In genomic region chr1:94895518-94895917, GRCh38 we compare ENCODE assay signal across 17 cellular contexts. TPM values are rescaled to one million over a fixed set of nuclear protein-coding genes. Genes with fewer than 3 reads are reported as not detected.
DNase-seq lines count a peak whose midpoint lies in the region; ATAC-seq, FAIRE-seq and TF ChIP-seq lines count a peak whose summit lies in the region.
"Had no signal": no experiment of that assay in that cellular context is flagged by ENCODE, and none has a peak within 500 bp of the region (broad histone marks: within the 10 kb centered on the region; RNA-seq: fewer than 3 reads in every experiment).

No MANE protein-coding gene starts in this region.

- H3K27ac Mint-ChIP-seq in glutamatergic neuron (ENCODE audit: unreplicated experiment) (peak overlapping the region; percentile 1), nephron progenitor cell (peak overlapping the region; percentile 1)
- H3K27ac Mint-ChIP-seq: CD14-positive monocyte; CD4-positive, alpha-beta memory T cell had no signal

- ATAC-seq in HepG2, result no peak
- no peak for ATAC-seq in right lobe of liver
- no peak for ATAC-seq in right cardiac atrium

- TF ChIP-seq EP300 in HepG2 (IDR thresholded peaks at IDR 0.05; ENCODE audit: low read depth in 2 of 2, low read length in 2 of 2), result no peak
- no peak for TF ChIP-seq EP300 in HepG2 (CRISPR knock-in tag; IDR thresholded peaks at IDR 0.05; ENCODE audit: borderline replicate concordance)

- H3K4me3 Mint-ChIP-seq in glutamatergic neuron (ENCODE audit: unreplicated experiment) (no peak overlapping the region), nephron progenitor cell (no peak overlapping the region)
- H3K4me3 Mint-ChIP-seq: CD14-positive monocyte; CD4-positive, alpha-beta memory T cell had no signal

- no peak overlapping the region for H2AFZ ChIP-seq in HepG2 (ENCODE audit: low read length)
- H2AFZ ChIP-seq: GM23248 had no signal

- CTCF ChIA-PET in HepG2 (lab: Yijun Ruan, JAX; ENCODE audit: low intra/inter-chr PET ratio, low total read pairs), result interaction anchor here (0.7 kb wide), 1 partner anchor 150 kb away, joined by 3 read pairs; no protein-coding TSS in a partner anchor

- H3K36me3 ChIP-seq in HepG2 (replicated peaks in 1 of 2; ENCODE audit: control insufficient read depth in 1 of 2, insufficient read depth in 2 of 2, low read length in 2 of 2) (peaks cover 18 to 43% of the 10 kb centered on the region in 2 experiments), right lobe of liver (peaks cover 1 to 54% (median 22%) of the 10 kb centered on the region in 4 donors)

- no peak overlapping the region for H3K9ac ChIP-seq in HepG2 (ENCODE audit: insufficient read depth, low read depth, low read length)
- H3K9ac ChIP-seq: BLaER1, GM23248 had no signal

- TF ChIP-seq CTCF in HepG2 (CRISPR knock-in tag; IDR thresholded peaks at IDR 0.05) (no peak), right lobe of liver (IDR thresholded peaks at IDR 0.05) (no peak), glutamatergic neuron (IDR thresholded peaks at IDR 0.05; ENCODE audit: partially characterized antibody, unreplicated experiment) (no peak), nephron progenitor cell (IDR thresholded peaks at IDR 0.05) (no peak)

- TF ChIP-seq POLR2A in HepG2 (IDR thresholded peaks at IDR 0.05; ENCODE audit: insufficient read depth in 1 of 2, low read depth in 2 of 2, low read length in 2 of 2) (no peak), right lobe of liver (IDR thresholded peaks at IDR 0.05) (no peak)

- H4K20me1 ChIP-seq in HepG2 (ENCODE audit: insufficient read depth, low read length), result no peaks in the 10 kb centered on the region
- H4K20me1 ChIP-seq: BLaER1 had no signal

- no peak overlapping the region for H3K27ac ChIP-seq in HepG2 (ENCODE audit: extremely low read length, insufficient read depth, low read length)
- H3K27ac ChIP-seq in right lobe of liver, result no peak overlapping the region
- no peak overlapping the region for H3K27ac ChIP-seq in right cardiac atrium (ENCODE audit: low read length)
- H3K27ac ChIP-seq: BLaER1, GM23248 had no signal

- no peak for TF ChIP-seq RAD21 in HepG2 (CRISPR knock-in tag; IDR thresholded peaks at IDR 0.05)

- H3K4me1 ChIP-seq in HepG2 (ENCODE audit: insufficient read depth, low read length), result peaks cover 23% of the 10 kb centered on the region
- H3K4me1 ChIP-seq in right lobe of liver, result no peaks in the 10 kb centered on the region
- H3K4me1 ChIP-seq in right cardiac atrium (ENCODE audit: control insufficient read depth, insufficient read depth, low read length), result no peaks in the 10 kb centered on the region
- H3K4me1 ChIP-seq: BLaER1, HAP-1 had no signal

- H3K36me3 Mint-ChIP-seq in glutamatergic neuron (ENCODE audit: unreplicated experiment) (no peaks in the 10 kb centered on the region), nephron progenitor cell (ENCODE audit: low read depth) (peaks cover 67% of the 10 kb centered on the region)
- H3K36me3 Mint-ChIP-seq: CD14-positive monocyte; CD4-positive, alpha-beta memory T cell had no signal

- 100% methylated on average over 1 of the region's 1 CpG for WGBS in HepG2 (ENCODE audit: low lambda C conversion rate)
- WGBS in right lobe of liver (ENCODE audit: insufficient coverage, low coverage, low lambda C conversion rate, missing lambda C conversion rate), result 80% methylated on average over 1 of the region's 1 CpG
- WGBS in right cardiac atrium, result 94% methylated on average over 1 of the region's 1 CpG

- H3K4me2 ChIP-seq in HepG2 (ENCODE audit: low read depth, low read length), result no peak overlapping the region
- H3K4me2 ChIP-seq: BLaER1 had no signal

- H3K27me3 Mint-ChIP-seq in glutamatergic neuron (ENCODE audit: unreplicated experiment) (peaks cover 2% of the 10 kb centered on the region), nephron progenitor cell (ENCODE audit: low read depth, poor library complexity) (no peaks in the 10 kb centered on the region)

- in situ Hi-C loops in HepG2 (cut with HindIII; ENCODE audit: extremely low pct_ligation_motif_present, low pct_unique_long_range_greater_than_20kb), result no loop called here

- H3K9me3 ChIP-seq in HepG2 (ENCODE audit: low read length) (no peaks in the 10 kb centered on the region), right lobe of liver (no peaks in the 10 kb centered on the region), right cardiac atrium (ENCODE audit: control insufficient read depth, low read length) (no peaks in the 10 kb centered on the region)
- H3K9me3 ChIP-seq: BLaER1, HAP-1 had no signal

- no peaks in the 10 kb centered on the region for H3K79me2 ChIP-seq in HepG2 (ENCODE audit: insufficient read depth, low read length)

- BruUV-seq in HepG2 (replicated peaks; lab: Mats Ljungman, UMichigan), result no TSS peak

- H3K4me3 ChIP-seq in HepG2 (replicated peaks in 1 of 3; ENCODE audit: insufficient read depth in 1 of 3, low read depth in 2 of 3, low read length in 3 of 3), result no peak overlapping the region
- H3K4me3 ChIP-seq in right lobe of liver, result no peak overlapping the region
- H3K4me3 ChIP-seq in right cardiac atrium (ENCODE audit: low read length), result no peak overlapping the region
- H3K4me3 ChIP-seq: BLaER1, GM23248, HAP-1 had no signal

- no peak for DNase-seq in HepG2 (ENCODE audit: low spot score)
- DNase-seq in right lobe of liver, result no peak
- DNase-seq in glutamatergic neuron, result no peak
- no peak for DNase-seq in nephron progenitor cell
- DNase-seq in DMS153 treated with DMSO at 0.1 percent for 48 hours (lab: John Stamatoyannopoulos, UW; ENCODE audit: unreplicated experiment), result no peak
- no peak for DNase-seq in right cardiac atrium
- DNase-seq in NCI-H1436 (lab: John Stamatoyannopoulos, UW), result no peak
- DNase-seq: 8988T; CD4-positive, alpha-beta memory T cell; DMS 273 treated with DMSO at 0.1 percent for 48 hours; GM23248 had no signal

- no peak for FAIRE-seq in HepG2 (lab: Jason Lieb, UNC)
- FAIRE-seq: G401.6, GM12891, GM19239 had no signal

- H3K4me1 Mint-ChIP-seq in glutamatergic neuron (ENCODE audit: low read depth, unreplicated experiment), result peaks cover 3% of the 10 kb centered on the region
- H3K4me1 Mint-ChIP-seq in nephron progenitor cell, result no peaks in the 10 kb centered on the region
- H3K4me1 Mint-ChIP-seq: CD14-positive monocyte; CD4-positive, alpha-beta memory T cell had no signal

- intact Hi-C loops in HepG2 (cut with micrococcal nuclease; ENCODE audit: unreplicated experiment), result no loop called here
- intact Hi-C loops in right lobe of liver (cut with DNase I), result no loop called here
- intact Hi-C loops in right cardiac atrium (cut with DNase I), result no loop called here

- POLR2A ChIA-PET in HepG2 (lab: Yijun Ruan, JAX), result interaction anchor here (1.6 kb wide), 1 partner anchor 146 kb away, joined by 4 read pairs; no protein-coding TSS in a partner anchor

- peaks cover 6% of the 10 kb centered on the region for H3K9me3 Mint-ChIP-seq in glutamatergic neuron (ENCODE audit: unreplicated experiment)
- no peaks in the 10 kb centered on the region for H3K9me3 Mint-ChIP-seq in nephron progenitor cell
- H3K9me3 Mint-ChIP-seq: CD14-positive monocyte; CD4-positive, alpha-beta memory T cell had no signal

- H3K27me3 ChIP-seq in HepG2 (ENCODE audit: control insufficient read depth in 1 of 2, insufficient read depth in 2 of 2, low read length in 2 of 2) (no peaks in the 10 kb centered on the region), right lobe of liver (no peaks in the 10 kb centered on the region), right cardiac atrium (ENCODE audit: control insufficient read depth, insufficient read depth) (no peaks in the 10 kb centered on the region)
- H3K27me3 ChIP-seq: BLaER1 had no signal

RNA-seq across cellular contexts. Expression of gene CNN3, which starts 31.4 kb away (rescaled TPM):
- 223 and 290 TPM in 2 replicates for total RNA-seq in HepG2 (2016; rRNA removed; fragmentation: Illumina TruSeq; extraction: Trizol)
- total RNA-seq in HepG2 (2016; cell fraction: cytosol; rRNA removed; fragmentation: Illumina TruSeq; extraction: Trizol; ENCODE audit: low read depth), result 57.3 and 60.4 TPM in 2 replicates
- total RNA-seq in HepG2 (2016; cell fraction: insoluble cytoplasmic fraction; rRNA removed; fragmentation: Illumina TruSeq; extraction: Trizol), result 203 and 275 TPM in 2 replicates
- total RNA-seq in HepG2 (2016; cell fraction: membrane; rRNA removed; fragmentation: Illumina TruSeq; extraction: Trizol), result 122 and 123 TPM in 2 replicates
- total RNA-seq in HepG2 (2016; cell fraction: nucleus; rRNA removed; fragmentation: Illumina TruSeq; extraction: Trizol), result 101 and 120 TPM in 2 replicates
- polyA plus RNA-seq in HepG2 (2011; rRNA removed), result 97.4 and 113 TPM in 2 replicates
- 59.4 and 80.2 TPM in 2 replicates for polyA plus RNA-seq in HepG2 (2011; cell fraction: cytosol; rRNA removed)
- polyA plus RNA-seq in HepG2 (2011; cell fraction: nucleus; rRNA removed), result 44.3 and 48.4 TPM in 2 replicates
- polyA plus RNA-seq in HepG2 (2012), result 105 and 127 TPM in 2 replicates
- polyA plus RNA-seq in HepG2 (2016; cell fraction: cytosol; fragmentation: Illumina TruSeq; extraction: Trizol; ENCODE audit: low read depth), result 34.4 and 42.1 TPM in 2 replicates
- 302 and 322 TPM in 2 replicates for polyA plus RNA-seq in HepG2 (2016; cell fraction: insoluble cytoplasmic fraction; fragmentation: Illumina TruSeq; extraction: Trizol; ENCODE audit: low read depth)
- polyA plus RNA-seq in HepG2 (2016; cell fraction: membrane; fragmentation: Illumina TruSeq; extraction: Trizol; ENCODE audit: low read depth), result 71.0 and 76.9 TPM in 2 replicates
- 152 and 159 TPM in 2 replicates for polyA plus RNA-seq in HepG2 (2016; cell fraction: nucleus; fragmentation: Illumina TruSeq; extraction: Trizol; ENCODE audit: insufficient read depth, low read depth)
- 63.8 TPM in 1 of 2 replicates, not detected in the other for polyA minus RNA-seq in HepG2 (2011; rRNA and poly(A)+ RNA removed; ENCODE audit: low replicate concordance)
- 86.9 and 93.5 TPM in 2 replicates for polyA minus RNA-seq in HepG2 (2011; cell fraction: cytosol; rRNA and poly(A)+ RNA removed)
- 71.3 and 77.3 TPM in 2 replicates for polyA minus RNA-seq in HepG2 (2011; cell fraction: nucleus; rRNA and poly(A)+ RNA removed)
- total RNA-seq in right lobe of liver, result 100 to 1,000 TPM in 2 of 6 experiments, 10 to 100 TPM in 4; 90.5 to 125 (median 99.3) TPM
- 383 TPM for total RNA-seq in glutamatergic neuron (ENCODE audit: unreplicated experiment)
- 100 to 1,000 TPM; 105 to 162 (median 112) TPM for total RNA-seq in right cardiac atrium
- polyA plus RNA-seq in right cardiac atrium, result 61.2 TPM
